Comparison of ENCODE assay signal across 8 cellular contexts in the genomic region with DNA sequence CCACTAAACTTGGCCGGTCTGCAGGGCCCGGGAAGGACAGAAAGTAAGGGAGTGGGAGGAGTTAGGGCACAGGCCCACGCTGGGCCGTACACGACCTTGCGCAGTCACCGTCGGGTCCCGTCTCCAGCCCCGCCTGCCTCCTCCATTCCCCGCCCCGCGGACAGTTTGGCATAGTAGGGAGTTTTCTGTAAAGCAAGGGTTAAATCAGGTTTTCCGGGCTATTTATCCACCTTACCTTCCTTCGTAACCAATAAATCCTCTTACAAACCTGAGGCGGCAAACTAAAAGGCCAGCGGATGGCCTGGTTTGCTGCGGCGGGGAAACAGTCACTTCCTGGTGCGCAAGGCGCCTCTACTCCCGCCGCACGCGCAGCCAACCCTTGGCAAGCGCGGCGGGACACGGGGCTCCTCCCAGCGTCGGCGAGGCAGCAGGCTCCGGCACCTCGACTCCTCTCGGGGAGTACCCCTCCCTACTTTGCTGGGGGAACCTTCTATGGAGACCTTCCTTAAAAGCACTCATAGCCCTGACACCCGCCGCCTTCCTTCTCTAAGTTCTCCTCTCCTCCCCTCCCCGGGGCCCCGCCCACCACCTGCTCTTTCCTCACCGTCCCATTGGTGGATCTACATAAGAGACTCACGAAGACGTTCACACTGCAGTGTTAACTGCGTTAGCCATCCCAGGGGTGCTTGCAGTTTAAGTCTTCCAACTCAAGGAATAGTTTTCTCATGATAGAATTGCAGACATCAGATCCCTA. TPM values are rescaled to one million over a fixed set of nuclear protein-coding genes. Genes with fewer than 3 reads are reported as not detected.
A peak's percentile ranks its signal among the peaks of the same experiment; 100 is the strongest.
DNase-seq lines count a peak whose midpoint lies in the region; ATAC-seq, FAIRE-seq and TF ChIP-seq lines count a peak whose summit lies in the region.

A gene with protein sequence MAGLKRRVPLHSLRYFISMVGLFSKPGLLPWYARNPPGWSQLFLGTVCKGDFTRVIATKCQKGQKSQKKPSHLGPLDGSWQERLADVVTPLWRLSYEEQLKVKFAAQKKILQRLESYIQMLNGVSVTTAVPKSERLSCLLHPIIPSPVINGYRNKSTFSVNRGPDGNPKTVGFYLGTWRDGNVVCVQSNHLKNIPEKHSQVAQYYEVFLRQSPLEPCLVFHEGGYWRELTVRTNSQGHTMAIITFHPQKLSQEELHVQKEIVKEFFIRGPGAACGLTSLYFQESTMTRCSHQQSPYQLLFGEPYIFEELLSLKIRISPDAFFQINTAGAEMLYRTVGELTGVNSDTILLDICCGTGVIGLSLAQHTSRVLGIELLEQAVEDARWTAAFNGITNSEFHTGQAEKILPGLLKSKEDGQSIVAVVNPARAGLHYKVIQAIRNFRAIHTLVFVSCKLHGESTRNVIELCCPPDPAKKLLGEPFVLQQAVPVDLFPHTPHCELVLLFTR (minus strand): TSS at position 563 of the 754 bp plus-strand sequence. CDS start 9,822 bp downstream, outside the sequence.

- FAIRE-seq in bronchial epithelial cell (lab: Jason Lieb, UNC) = no peak

- H3K27me3 ChIP-seq in bronchial epithelial cell (ENCODE audit: control insufficient read depth, insufficient read depth, low read length) = no peaks in the 10 kb centered on the region

- ATAC-seq in GM18867 (IDR thresholded peaks at IDR 0.05; ENCODE audit: unreplicated experiment) = peak; percentile 95
- peak; percentile 87 for ATAC-seq in HG03097 (IDR thresholded peaks at IDR 0.05; ENCODE audit: low FRiP score, unreplicated experiment)

- CTCF ChIA-PET in AG04449 (lab: Yijun Ruan, JAX) = no interaction called here

- no peak for TF ChIP-seq CTCF in AG04449 (IDR thresholded peaks at IDR 0.05; ENCODE audit: insufficient read depth, low read length, missing control alignments)
- TF ChIP-seq CTCF in WI38 (IDR thresholded peaks at IDR 0.05; ENCODE audit: low read depth, low read length) = no peak
- no peak for TF ChIP-seq CTCF in bronchial epithelial cell (IDR thresholded peaks at IDR 0.05; ENCODE audit: insufficient read depth, low read length, severe bottlenecking)

- no peaks in the 10 kb centered on the region for H3K36me3 ChIP-seq in bronchial epithelial cell (ENCODE audit: control insufficient read depth, insufficient read depth, low read length)

- POLR2A ChIA-PET in AG04449 (lab: Yijun Ruan, JAX) = no interaction called here

- H3K4me3 ChIP-seq in AG04449 (ENCODE audit: low read depth, low read length) (peak within 1 kb of the TSS; percentile 63), WI38 (ENCODE audit: low read depth, low read length) (peak within 1 kb of the TSS; percentile 55), bronchial epithelial cell (ENCODE audit: low read depth, low read length) (peak within 1 kb of the TSS; percentile 56)

- no peak for DNase-seq in AG04449 (ENCODE audit: low read depth, low spot score)
- peak; percentile 81 for DNase-seq in NCI-H2171 treated with DMSO at 0.1 percent for 48 hours (lab: John Stamatoyannopoulos, UW)
- peak; percentile 63 for DNase-seq in bronchial epithelial cell (ENCODE audit: low read depth)
- peak; percentile 75 for DNase-seq in iris pigment epithelial cell (ENCODE audit: low read depth)
- peak; percentile 41 to 74 for DNase-seq in stimulated activated CD4-positive, alpha-beta T cell treated with anti-CD3 and anti-CD28 coated beads, Interleukin-12 subunit alpha, Interleukin-12 subunit beta, amount 100 ng/mL, for 24 hours (ENCODE audit: low read depth in 2 of 2)

RNA-seq across cellular contexts. Expression of the gene that starts here (rescaled TPM):
- total RNA-seq in bronchial epithelial cell = 8.4 and 13.6 TPM in 2 replicates
